31 cellular contexts compared by ENCODE assay signal in the genomic region with DNA sequence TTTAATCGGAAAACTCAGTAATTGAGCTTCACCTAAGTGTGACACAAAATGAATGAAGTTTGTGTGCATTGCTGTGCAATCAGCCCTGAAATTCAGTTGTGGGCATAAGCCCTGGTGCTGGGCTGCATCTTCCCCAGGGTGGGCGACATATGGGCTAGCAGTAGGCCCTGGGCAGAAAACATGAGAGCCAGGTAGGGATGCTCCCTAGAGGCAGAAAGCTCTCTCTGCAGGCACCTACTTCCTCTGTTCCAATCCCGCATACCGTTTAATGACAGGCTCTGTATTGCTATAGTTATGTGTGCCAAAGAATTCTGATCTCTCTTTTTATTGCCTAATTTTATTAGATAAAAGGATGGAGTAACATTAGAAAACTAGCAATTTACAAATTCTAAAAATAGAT.
DNase-seq lines count a peak whose midpoint lies in the region; ATAC-seq, FAIRE-seq and TF ChIP-seq lines count a peak whose summit lies in the region.
"Had no signal": no experiment of that assay in that cellular context is flagged by ENCODE, and none has a peak within 500 bp of the region (broad histone marks: within the 10 kb centered on the region; RNA-seq: fewer than 3 reads in every experiment).

No MANE protein-coding gene starts in this region.

- H3K4me2 ChIP-seq in GM23338 (no peak overlapping the region), keratinocyte (ENCODE audit: control insufficient read depth, extremely low read depth, insufficient read depth, low read depth, low read length) (no peak overlapping the region)

- H3K4me1 ChIP-seq in GM23338 (ENCODE audit: insufficient read depth) (0 out of 2 replicates have a peak, but pooled peaks cover 4% of the 10 kb centered on the region), keratinocyte (ENCODE audit: control insufficient read depth, extremely low read depth, insufficient read depth, low read length) (no peaks in the 10 kb centered on the region), Peyer's patch (no peaks in the 10 kb centered on the region)
- H3K4me1 ChIP-seq: body of pancreas, esophagus squamous epithelium, SJCRH30 had no signal

- H3K4me3 ChIP-seq in GM23338: no peak overlapping the region
- H3K4me3 ChIP-seq in keratinocyte (ENCODE audit: control insufficient read depth in 2 of 3, extremely low read depth in 1 of 3, insufficient read depth in 2 of 3, low read depth in 1 of 3, low read length in 3 of 3): no peak overlapping the region
- H3K4me3 ChIP-seq in Peyer's patch: no peak overlapping the region
- H3K4me3 ChIP-seq: body of pancreas, esophagus squamous epithelium, SJCRH30, skin epidermis had no signal

- CTCF ChIA-PET in HEK293T (lab: Yijun Ruan, JAX): no interaction called here

- H2AFZ ChIP-seq in GM23338 (no peak overlapping the region), keratinocyte (ENCODE audit: control insufficient read depth, low read length) (no peak overlapping the region)

- H3K27ac Mint-ChIP-seq in GM23338: no peak overlapping the region
- H3K27ac Mint-ChIP-seq: activated CD4-positive, alpha-beta memory T cell treated with anti-CD3 and anti-CD28 coated beads, Interleukin-2, amount 10 ng/mL, durations not matched to agents 7 days and 5 days; activated T-helper 17 cell treated with anti-CD3 and anti-CD28 coated beads, Interleukin-2, amount 50 U/mL, for 72 hours; CD8-positive, alpha-beta memory T cell; immature natural killer cell; natural killer cell treated with Interleukin-12 subunit alpha and Interleukin-12 subunit beta and Interleukin-15 and Interleukin-18, amount 100 ng/mL, for 72 hours; type B pancreatic cell had no signal

- no peaks in the 10 kb centered on the region for H3F3A ChIP-seq in GM23338 (replicated peaks; ENCODE audit: low read depth)

- no peaks in the 10 kb centered on the region for H3K79me2 ChIP-seq in GM23338 (replicated peaks; ENCODE audit: insufficient read depth)
- H3K79me2 ChIP-seq in keratinocyte (ENCODE audit: control insufficient read depth, insufficient read depth, low read length): no peaks in the 10 kb centered on the region

- H4K20me1 ChIP-seq in GM23338 (replicated peaks; ENCODE audit: insufficient read depth) (no peaks in the 10 kb centered on the region), keratinocyte (ENCODE audit: control insufficient read depth, extremely low read depth, insufficient read depth, low read length) (no peaks in the 10 kb centered on the region)

- peak; percentile 65 for DNase-seq in GM23338 (ENCODE audit: low spot score)
- DNase-seq in NCI-H446 treated with DMSO at 0.1 percent for 48 hours (lab: John Stamatoyannopoulos, UW): peak; percentile 28
- peak; percentile 15 for DNase-seq in cerebellar cortex (ENCODE audit: low spot score)
- no peak for DNase-seq in keratinocyte (ENCODE audit: low read depth, low spot score)
- no peak for DNase-seq in activated CD4-positive, alpha-beta T cell treated with anti-CD3 and anti-CD28 coated beads for 1 hour
- DNase-seq in HEK293T (ENCODE audit: extremely low spot score): no peak
- no peak for DNase-seq in Peyer's patch
- no peak for DNase-seq in T1000 (lab: John Stamatoyannopoulos, UW)
- DNase-seq: activated CD4-positive, alpha-beta memory T cell treated with anti-CD3 and anti-CD28 coated beads, Interleukin-2, amount 10 ng/mL, durations not matched to agents 7 days and 5 days; activated naive CD4-positive, alpha-beta T cell treated with anti-CD3 and anti-CD28 coated beads, Interleukin-2, amount 50 U/mL, for 16 hours; body of pancreas; CD8-positive, alpha-beta memory T cell; cerebellar nuclear complex; esophagus squamous epithelium; foreskin melanocyte; GOT3; immature natural killer cell; KG1; mammary epithelial cell; NCI-H1092 treated with DMSO at 0.1 percent for 48 hours; NCI-H187 treated with DMSO at 0.1 percent for 48 hours; SJCRH30; stimulated activated naive CD4-positive, alpha-beta T cell had no signal

- H3K4me1 Mint-ChIP-seq in GM23338: peaks cover 7% of the 10 kb centered on the region; the same call in 1 of the 3 replicates
- H3K4me1 Mint-ChIP-seq: activated CD4-positive, alpha-beta memory T cell treated with anti-CD3 and anti-CD28 coated beads, Interleukin-2, amount 10 ng/mL, durations not matched to agents 7 days and 5 days; activated T-helper 17 cell treated with anti-CD3 and anti-CD28 coated beads, Interleukin-2, amount 50 U/mL, for 72 hours; CD8-positive, alpha-beta memory T cell; immature natural killer cell had no signal

- no peaks in the 10 kb centered on the region for H3K36me3 Mint-ChIP-seq in GM23338 (ENCODE audit: low read depth)
- H3K36me3 Mint-ChIP-seq: CD8-positive, alpha-beta memory T cell; immature natural killer cell; natural killer cell treated with Interleukin-12 subunit alpha and Interleukin-12 subunit beta and Interleukin-15 and Interleukin-18, amount 100 ng/mL, for 72 hours; type B pancreatic cell had no signal

- H3K27ac ChIP-seq in GM23338 (ENCODE audit: low read depth) (no peak overlapping the region), keratinocyte (ENCODE audit: control insufficient read depth, insufficient read depth, low read length) (no peak overlapping the region), Peyer's patch (no peak overlapping the region)
- H3K27ac ChIP-seq: body of pancreas, esophagus squamous epithelium, HL-60, SJCRH30, skin epidermis had no signal

- H3K36me3 ChIP-seq in GM23338 (ENCODE audit: insufficient read depth): no peaks in the 10 kb centered on the region
- no peaks in the 10 kb centered on the region for H3K36me3 ChIP-seq in keratinocyte (ENCODE audit: control insufficient read depth in 2 of 2, extremely low read depth in 1 of 2, insufficient read depth in 2 of 2, low read length in 2 of 2)
- no peaks in the 10 kb centered on the region for H3K36me3 ChIP-seq in Peyer's patch
- H3K36me3 ChIP-seq: esophagus squamous epithelium, SJCRH30 had no signal

- TF ChIP-seq CTCF in GM23338 (conservative IDR thresholded peaks at IDR 0.05; ENCODE audit: low read depth in 2 of 2) (peak; percentile 42 to 55), keratinocyte (optimal IDR thresholded peaks at IDR 0.05 in 1 of 3, IDR thresholded peaks at IDR 0.05 in 1 of 3, conservative IDR thresholded peaks at IDR 0.05 in 1 of 3; ENCODE audit: extremely low read depth in 1 of 3, insufficient read depth in 2 of 3, low read length in 3 of 3) (peak in 2 of 3 experiments; percentile 15 to 37), Peyer's patch (IDR thresholded peaks at IDR 0.05) (no peak)

- no peak overlapping the region for H3K9ac ChIP-seq in keratinocyte (ENCODE audit: control insufficient read depth, extremely low read depth, insufficient read depth, low read length)

- dilution Hi-C loops in keratinocyte (cut with MboI; ENCODE audit: extremely low pct_ligation_motif_present, low sequenced_read_pairs): no loop called here

- no peaks in the 10 kb centered on the region for H3K9me3 Mint-ChIP-seq in GM23338
- H3K9me3 Mint-ChIP-seq: activated CD4-positive, alpha-beta memory T cell treated with anti-CD3 and anti-CD28 coated beads, Interleukin-2, amount 10 ng/mL, durations not matched to agents 7 days and 5 days; activated T-helper 17 cell treated with anti-CD3 and anti-CD28 coated beads, Interleukin-2, amount 50 U/mL, for 72 hours; natural killer cell treated with Interleukin-12 subunit alpha and Interleukin-12 subunit beta and Interleukin-15 and Interleukin-18, amount 100 ng/mL, for 72 hours; type B pancreatic cell had no signal

- H3K9me2 ChIP-seq in GM23338 (ENCODE audit: insufficient read depth): no peaks in the 10 kb centered on the region

- H3K27me3 Mint-ChIP-seq in GM23338 (ENCODE audit: insufficient read depth, low read depth, poor library complexity): no peaks in the 10 kb centered on the region
- H3K27me3 Mint-ChIP-seq: activated CD4-positive, alpha-beta memory T cell treated with anti-CD3 and anti-CD28 coated beads, Interleukin-2, amount 10 ng/mL, durations not matched to agents 7 days and 5 days; activated T-helper 17 cell treated with anti-CD3 and anti-CD28 coated beads, Interleukin-2, amount 50 U/mL, for 72 hours; CD8-positive, alpha-beta memory T cell; natural killer cell treated with Interleukin-12 subunit alpha and Interleukin-12 subunit beta and Interleukin-15 and Interleukin-18, amount 100 ng/mL, for 72 hours; type B pancreatic cell had no signal

- no peak for TF ChIP-seq POLR2A in Peyer's patch (IDR thresholded peaks at IDR 0.05)

- POLR2A ChIA-PET in HEK293T (lab: Yijun Ruan, JAX): no interaction called here

- ATAC-seq in GM23338: peak; percentile 100
- ATAC-seq: activated CD4-positive, CD25-positive, alpha-beta regulatory T cell treated with anti-CD3 and anti-CD28 coated beads, Interleukin-2, amount 50 U/mL, for 24 hours; activated T-helper 17 cell treated with anti-CD3 and anti-CD28 coated beads, Interleukin-2, amount 50 U/mL, for 72 hours; body of pancreas; natural killer cell treated with Interleukin-12 subunit alpha and Interleukin-12 subunit beta and Interleukin-15 and Interleukin-18, amount 100 ng/mL, for 72 hours had no signal

- no peaks in the 10 kb centered on the region for H3K9me3 ChIP-seq in keratinocyte (ENCODE audit: control insufficient read depth, low read depth, low read length)
- no peaks in the 10 kb centered on the region for H3K9me3 ChIP-seq in Peyer's patch
- H3K9me3 ChIP-seq: body of pancreas, esophagus squamous epithelium, SJCRH30 had no signal

- no peak overlapping the region for H3K4me3 Mint-ChIP-seq in GM23338
- H3K4me3 Mint-ChIP-seq: activated CD4-positive, alpha-beta memory T cell treated with anti-CD3 and anti-CD28 coated beads, Interleukin-2, amount 10 ng/mL, durations not matched to agents 7 days and 5 days; activated T-helper 17 cell treated with anti-CD3 and anti-CD28 coated beads, Interleukin-2, amount 50 U/mL, for 72 hours; CD8-positive, alpha-beta memory T cell; immature natural killer cell; natural killer cell treated with Interleukin-12 subunit alpha and Interleukin-12 subunit beta and Interleukin-15 and Interleukin-18, amount 100 ng/mL, for 72 hours; type B pancreatic cell had no signal

- H3K27me3 ChIP-seq in GM23338 (ENCODE audit: insufficient read depth): no peaks in the 10 kb centered on the region
- H3K27me3 ChIP-seq in keratinocyte (ENCODE audit: control insufficient read depth, extremely low read depth, insufficient read depth, low read length): no peaks in the 10 kb centered on the region
- no peaks in the 10 kb centered on the region for H3K27me3 ChIP-seq in Peyer's patch
- H3K27me3 ChIP-seq: body of pancreas, esophagus squamous epithelium, SJCRH30 had no signal

- no peaks in the 10 kb centered on the region for H3K9me1 ChIP-seq in keratinocyte (ENCODE audit: control insufficient read depth, extremely low read depth, insufficient read depth, low read length)

- FAIRE-seq in keratinocyte (lab: Jason Lieb, UNC): no peak
- FAIRE-seq: endometrium, G401.6 had no signal

TF ChIP-seq in GM23338, 12 proteins besides CTCF, POLR2A, EP300 and RAD21 (continues in another document):
- TF ChIP-seq STAT1 (IDR thresholded peaks at IDR 0.05; ENCODE audit: unreplicated experiment): no peak

TF ChIP-seq in HEK293T, 16 proteins besides CTCF, POLR2A, EP300 and RAD21 (continues in another document):
- TF ChIP-seq NFRKB (IDR thresholded peaks at IDR 0.05): no peak
- TF ChIP-seq BHLHE40 (IDR thresholded peaks at IDR 0.05; ENCODE audit: borderline replicate concordance): no peak
- TF ChIP-seq HDGF (IDR thresholded peaks at IDR 0.05; ENCODE audit: borderline replicate concordance): no peak
- no peak for TF ChIP-seq FOXM1 (IDR thresholded peaks at IDR 0.05; ENCODE audit: borderline replicate concordance)
- no peak for TF ChIP-seq FOXA1 (IDR thresholded peaks at IDR 0.05)
- no peak for TF ChIP-seq FOXK2 (IDR thresholded peaks at IDR 0.05)

Comparison
In these comparisons a context has a peak if more than half of its experiments do, and no peak if none do; other contexts are left out.
1. DNase-seq: peak in GM23338 (single experiment), NCI-H446 treated with DMSO at 0.1 percent for 48 hours (single experiment) and cerebellar cortex (single experiment); none in keratinocyte (single experiment), activated CD4-positive, alpha-beta T cell treated with anti-CD3 and anti-CD28 coated beads for 1 hour (single experiment), HEK293T (single experiment), Peyer's patch (0 of 3) and T1000 (single experiment).
2. CTCF ChIP-seq: peak in GM23338 (2 of 2) and keratinocyte (2 of 3); none in Peyer's patch (0 of 6).